ENCODE assay signal across 1 cellular context in genomic region chr16:29355339-29356059, GRCh38. TPM values are rescaled to one million over a fixed set of nuclear protein-coding genes. Genes with fewer than 3 reads are reported as not detected.
"Had no signal": no experiment of that assay in that cellular context is flagged by ENCODE, and none has a peak within 500 bp of the region (broad histone marks: within the 10 kb centered on the region; RNA-seq: fewer than 3 reads in every experiment).

No MANE protein-coding gene starts in this region.

RNA-seq across cellular contexts. Expression of gene NPIPB11, which starts 51.0 kb away (rescaled TPM):
- total RNA-seq: H4 had no signal
